In genomic region chrX:120453985-120454384, GRCh38 we compare ENCODE assay signal across 27 cellular contexts. TPM values are rescaled to one million over a fixed set of nuclear protein-coding genes. Genes with fewer than 3 reads are reported as not detected.
DNase-seq lines count a peak whose midpoint lies in the region; ATAC-seq and TF ChIP-seq lines count a peak whose summit lies in the region.
"Had no signal": no experiment of that assay in that cellular context is flagged by ENCODE, and none has a peak within 500 bp of the region (broad histone marks: within the 10 kb centered on the region; RNA-seq: fewer than 3 reads in every experiment).

No MANE protein-coding gene starts in this region.

- no peak overlapping the region for H3K27ac Mint-ChIP-seq in MCF 10A (ENCODE audit: low read depth, unreplicated experiment)
- H3K27ac Mint-ChIP-seq: activated B cell treated with CpG ODN at 0.5 μM for 24 hours; activated naive CD8-positive, alpha-beta T cell; activated T-helper 2 cell treated with anti-CD3 and anti-CD28 coated beads, Interferon-gamma antibody, Interleukin-2, Interleukin-4, amounts not matched to agents 10 μg/mL and 5 μg/mL and 100 μg/mL, durations not matched to agents 14 hours and 24 hours and 36 hours; endodermal cell; natural killer cell; stimulated activated naive CD8-positive, alpha-beta T cell treated with anti-CD3 and anti-CD28 coated beads, Interleukin-15, Interleukin-2, amounts not matched to agents 100 ng/mL and 50 ng/mL, for 24 hours had no signal

- H3K36me3 Mint-ChIP-seq in MCF 10A (ENCODE audit: insufficient read depth, unreplicated experiment), result peaks cover 27% of the 10 kb centered on the region
- H3K36me3 Mint-ChIP-seq: activated naive CD8-positive, alpha-beta T cell; natural killer cell had no signal

- H3K4me3 ChIP-seq in breast epithelium (no peak overlapping the region), RWPE2 (ENCODE audit: severe bottlenecking) (no peak overlapping the region), cardiac fibroblast (replicated peaks in 1 of 2; ENCODE audit: low read depth in 2 of 2, low read length in 2 of 2) (no peak overlapping the region)
- H3K4me3 ChIP-seq: thyroid gland had no signal

- no peaks in the 10 kb centered on the region for H3K4me1 ChIP-seq in breast epithelium
- H3K4me1 ChIP-seq in RWPE2 (ENCODE audit: insufficient read depth, poor library complexity, severe bottlenecking), result peaks cover 24% of the 10 kb centered on the region
- H3K4me1 ChIP-seq: BE2C had no signal

- H3K36me3 ChIP-seq in breast epithelium (no peaks in the 10 kb centered on the region), RWPE2 (ENCODE audit: low read depth) (peaks cover 38% of the 10 kb centered on the region)
- H3K36me3 ChIP-seq: BE2C, thyroid gland had no signal

- BruUV-seq in MCF 10A (replicated peaks; lab: Mats Ljungman, UMichigan), result no TSS peak

- H3K9me3 ChIP-seq in breast epithelium, result no peaks in the 10 kb centered on the region
- H3K9me3 ChIP-seq in RWPE2 (ENCODE audit: severe bottlenecking), result no peaks in the 10 kb centered on the region
- H3K9me3 ChIP-seq: BE2C, thyroid gland had no signal

- H3K9me3 Mint-ChIP-seq in MCF 10A (ENCODE audit: unreplicated experiment), result no peaks in the 10 kb centered on the region
- H3K9me3 Mint-ChIP-seq: activated B cell treated with CpG ODN at 0.5 μM for 24 hours; activated T-helper 2 cell treated with anti-CD3 and anti-CD28 coated beads, Interferon-gamma antibody, Interleukin-2, Interleukin-4, amounts not matched to agents 10 μg/mL and 5 μg/mL and 100 μg/mL, durations not matched to agents 14 hours and 24 hours and 36 hours; natural killer cell; stimulated activated naive CD8-positive, alpha-beta T cell treated with anti-CD3 and anti-CD28 coated beads, Interleukin-15, Interleukin-2, amounts not matched to agents 100 ng/mL and 50 ng/mL, for 24 hours had no signal

- intact Hi-C loops in MCF 10A (cut with micrococcal nuclease), result loop anchor here (10.0 kb wide), 1 partner anchor 139 kb away; the partner anchor contains the start of gene TMEM255A
- intact Hi-C loops in breast epithelium (cut with DNase I; ENCODE audit: low total_unique reads), result no loop called here

- TF ChIP-seq CTCF in MCF 10A (IDR thresholded peaks at IDR 0.05; ENCODE audit: unreplicated experiment) (no peak), breast epithelium (IDR thresholded peaks at IDR 0.05) (no peak), RWPE2 (IDR thresholded peaks at IDR 0.05; ENCODE audit: poor library complexity, severe bottlenecking) (no peak), cardiac fibroblast (IDR thresholded peaks at IDR 0.05; ENCODE audit: low read depth, low read length) (no peak)

- TF ChIP-seq POLR2A in breast epithelium (IDR thresholded peaks at IDR 0.05), result no peak

- H3K27me3 ChIP-seq in breast epithelium (peaks cover 0 to 4% of the 10 kb centered on the region in 2 donors), RWPE2 (ENCODE audit: insufficient read depth, poor library complexity, severe bottlenecking) (no peaks in the 10 kb centered on the region)
- H3K27me3 ChIP-seq: BE2C, thyroid gland had no signal

- POLR2A ChIA-PET in MCF 10A (lab: Yijun Ruan, JAX), result interaction anchor here (1.2 to 1.6 kb wide), 3 partner anchors 11 to 16 kb away, joined by 3 to 6 read pairs (median 4); no protein-coding TSS in a partner anchor

- CTCF ChIA-PET in MCF 10A (lab: Yijun Ruan, JAX), result interaction anchor here (0.7 kb wide), 1 partner anchor 21 kb away, joined by 4 read pairs; no protein-coding TSS in a partner anchor

- ATAC-seq in RWPE2 (ENCODE audit: low read depth) (peak; percentile 40; the same call in 2 of the 3 replicates), HG03159 (IDR thresholded peaks at IDR 0.05; ENCODE audit: unreplicated experiment) (no peak), GM18867 (IDR thresholded peaks at IDR 0.05; ENCODE audit: unreplicated experiment) (no peak)
- ATAC-seq: left colon, natural killer cell had no signal

- peak; percentile 40 for DNase-seq in MCF 10A (ENCODE audit: unreplicated experiment)
- no peak for DNase-seq in breast epithelium (ENCODE audit: low spot score in 2 of 2)
- no peak for DNase-seq in RWPE2 (ENCODE audit: low spot score)
- peak; percentile 7 to 77 for DNase-seq in cardiac fibroblast (ENCODE audit: low read depth in 2 of 2)
- no peak for DNase-seq in NCI-H1092 treated with DMSO at 0.1 percent for 48 hours (lab: John Stamatoyannopoulos, UW)
- DNase-seq in NCI-H1105 treated with DMSO at 0.1 percent for 48 hours (lab: John Stamatoyannopoulos, UW), result no peak
- DNase-seq: 8988T; activated B cell treated with CpG ODN at 0.5 μM for 24 hours; activated CD4-positive, alpha-beta T cell treated with anti-CD3 and anti-CD28 coated beads, Interleukin-2, amount 50 U/mL, for 4 hours; activated CD8-positive, alpha-beta memory T cell treated with anti-CD3 and anti-CD28 coated beads, Interleukin-2, amount 50 U/mL, for 4 hours; BE2C; endodermal cell; H7; head of caudate nucleus; KBM-7; left colon; midbrain; natural killer cell; NCI-H187; NCI-H774; stimulated activated CD4-positive, alpha-beta T cell treated with anti-CD3 and anti-CD28 coated beads, Interleukin-4, amount 100 ng/mL, for 4 hours; thyroid gland had no signal

- H3K4me3 Mint-ChIP-seq in MCF 10A (ENCODE audit: unreplicated experiment), result no peak overlapping the region
- H3K4me3 Mint-ChIP-seq: activated B cell treated with CpG ODN at 0.5 μM for 24 hours; activated naive CD8-positive, alpha-beta T cell; endodermal cell; natural killer cell; stimulated activated naive CD8-positive, alpha-beta T cell treated with anti-CD3 and anti-CD28 coated beads, Interleukin-15, Interleukin-2, amounts not matched to agents 100 ng/mL and 50 ng/mL, for 24 hours had no signal

- no peaks in the 10 kb centered on the region for H3K27me3 Mint-ChIP-seq in MCF 10A (ENCODE audit: insufficient read depth, unreplicated experiment)
- H3K27me3 Mint-ChIP-seq: activated B cell treated with CpG ODN at 0.5 μM for 24 hours; activated naive CD8-positive, alpha-beta T cell; stimulated activated naive CD8-positive, alpha-beta T cell treated with anti-CD3 and anti-CD28 coated beads, Interleukin-15, Interleukin-2, amounts not matched to agents 100 ng/mL and 50 ng/mL, for 24 hours had no signal

- H3K4me1 Mint-ChIP-seq in MCF 10A (ENCODE audit: insufficient read depth, unreplicated experiment), result peaks cover 18% of the 10 kb centered on the region
- H3K4me1 Mint-ChIP-seq: endodermal cell had no signal

- no peak overlapping the region for H3K27ac ChIP-seq in breast epithelium
- H3K27ac ChIP-seq in RWPE2 (ENCODE audit: poor library complexity, severe bottlenecking), result peak overlapping the region; percentile 36
- H3K27ac ChIP-seq: thyroid gland had no signal

RNA-seq across cellular contexts. Expression of gene LAMP2, which starts 15.1 kb away (rescaled TPM):
- total RNA-seq in MCF 10A (2022), result 67.0 and 74.8 TPM in 2 replicates
- total RNA-seq in breast epithelium, result 100 to 1,000 TPM; 135 to 197 (median 135) TPM

Comparison
In these comparisons a context has a peak if more than half of its experiments do, and no peak if none do; other contexts are left out.
1. DNase-seq: peak in MCF 10A (single experiment) and cardiac fibroblast (2 of 2); none in breast epithelium (0 of 2), RWPE2 (single experiment), NCI-H1092 treated with DMSO at 0.1 percent for 48 hours (single experiment) and NCI-H1105 treated with DMSO at 0.1 percent for 48 hours (single experiment).